22 cellular contexts compared by ENCODE assay signal in the genomic region with DNA sequence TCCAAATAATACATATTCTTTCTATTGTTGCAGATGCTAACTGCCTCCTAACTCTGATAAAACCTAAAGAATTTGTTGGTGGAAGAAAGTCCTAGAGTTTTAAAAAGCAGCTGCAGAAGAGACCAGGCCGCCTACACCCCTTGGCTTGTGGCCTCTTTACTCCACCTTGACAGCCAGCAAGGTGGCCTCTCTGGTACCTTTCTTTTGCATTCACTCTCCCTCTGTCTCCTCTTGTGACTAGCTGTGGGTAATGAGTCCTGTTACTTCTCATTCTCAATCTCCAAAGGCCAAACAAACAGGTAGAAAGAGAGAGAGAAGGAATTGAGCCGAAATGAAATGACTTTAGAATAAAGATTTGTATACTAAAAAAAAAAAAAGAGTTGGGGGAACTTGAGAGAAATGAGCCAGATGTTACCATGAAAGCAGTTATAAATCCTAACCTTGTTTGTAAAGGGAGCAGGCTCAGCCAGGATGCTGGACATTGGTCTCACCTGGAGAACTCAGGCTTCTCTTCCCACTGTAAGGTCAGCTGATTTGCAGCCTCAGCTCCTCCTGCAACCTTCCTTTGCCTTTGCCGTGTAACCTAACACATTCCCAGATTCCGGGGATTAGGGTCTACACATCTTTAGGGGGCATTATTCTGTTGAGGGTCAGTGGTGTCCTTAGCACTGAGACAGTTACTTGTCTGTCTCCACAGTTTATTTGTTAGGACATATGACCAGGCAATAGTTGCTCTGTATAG.
A peak's percentile ranks its signal among the peaks of the same experiment; 100 is the strongest.
DNase-seq lines count a peak whose midpoint lies in the region; ATAC-seq, FAIRE-seq and TF ChIP-seq lines count a peak whose summit lies in the region.
"Had no signal": no experiment of that assay in that cellular context is flagged by ENCODE, and none has a peak within 500 bp of the region (broad histone marks: within the 10 kb centered on the region; RNA-seq: fewer than 3 reads in every experiment).

No MANE protein-coding gene starts in this region.

- no peak overlapping the region for H3K4me2 ChIP-seq in A549
- H3K4me2 ChIP-seq in hepatocyte: no peak overlapping the region

- no peaks in the 10 kb centered on the region for H3K36me3 ChIP-seq in Panc1 (ENCODE audit: control insufficient read depth, insufficient read depth, low read length)
- H3K36me3 ChIP-seq in hepatocyte (replicated peaks; ENCODE audit: insufficient read depth, low read depth): no peaks in the 10 kb centered on the region
- H3K36me3 ChIP-seq in BE2C: no peaks in the 10 kb centered on the region
- H3K36me3 ChIP-seq: adrenal gland, tibial nerve had no signal

- peaks cover 5% of the 10 kb centered on the region for H3K9me3 Mint-ChIP-seq in activated CD4-positive, alpha-beta T cell treated with anti-CD3 and anti-CD28 coated beads for 36 hours (ENCODE audit: low read depth)
- H3K9me3 Mint-ChIP-seq in type B pancreatic cell (no peaks in the 10 kb centered on the region), T-cell (no peaks in the 10 kb centered on the region)

- POLR2A ChIA-PET in activated CD4-positive, alpha-beta T cell treated with anti-CD3 and anti-CD28 coated beads for 36 hours (lab: Charles Lee): interaction anchor here (1.0 kb wide), 1 partner anchor 163 kb away, joined by 3 read pairs; no protein-coding TSS in a partner anchor
- POLR2A ChIA-PET in A549 (lab: Yijun Ruan, JAX): interaction anchor here (1.1 kb wide), 1 partner anchor 50 kb away, joined by 3 read pairs; no protein-coding TSS in a partner anchor
- POLR2A ChIA-PET in Panc1 (lab: Charles Lee): interaction anchor here (0.7 kb wide), 2 partner anchors 77 to 185 kb away, joined by 3 to 6 read pairs; no protein-coding TSS in a partner anchor
- POLR2A ChIA-PET in T-cell (lab: Charles Lee): no interaction called here

- no peak overlapping the region for H2AFZ ChIP-seq in hepatocyte

- TF ChIP-seq CTCF in A549 (IDR thresholded peaks at IDR 0.05): no peak
- no peak for TF ChIP-seq CTCF in Panc1 (IDR thresholded peaks at IDR 0.05)
- TF ChIP-seq CTCF in hepatocyte (IDR thresholded peaks at IDR 0.05; ENCODE audit: poor library complexity): no peak
- no peak for TF ChIP-seq CTCF in type B pancreatic cell (conservative IDR thresholded peaks at IDR 0.05)
- TF ChIP-seq CTCF in BE2C (IDR thresholded peaks at IDR 0.05; ENCODE audit: low read depth, low read length): no peak

- CTCF ChIA-PET in activated CD4-positive, alpha-beta T cell treated with anti-CD3 and anti-CD28 coated beads for 36 hours (lab: Charles Lee): interaction anchor here (0.7 to 1.3 kb wide), 2 partner anchors 304 to 669 kb away, joined by 3 read pairs; no protein-coding TSS in a partner anchor
- CTCF ChIA-PET in A549 (lab: Yijun Ruan, JAX): interaction anchor here (0.6 to 2.8 kb wide), 3 partner anchors 50 to 1030 kb away, joined by 4 to 10 read pairs (median 5); no protein-coding TSS in a partner anchor
- CTCF ChIA-PET in Panc1 (lab: Charles Lee): no interaction called here
- CTCF ChIA-PET in T-cell (lab: Charles Lee): no interaction called here

- DNase-seq in activated CD4-positive, alpha-beta T cell treated with anti-CD3 and anti-CD28 coated beads for 36 hours: no peak
- DNase-seq in activated CD4-positive, alpha-beta T cell treated with anti-CD3 and anti-CD28 coated beads, Interleukin-2, amount 50 U/mL, for 4 hours: no peak
- no peak for DNase-seq in A549 (ENCODE audit: low read depth in 1 of 2, low spot score in 1 of 2)
- no peak for DNase-seq in Panc1 (ENCODE audit: low read depth, low spot score)
- no peak for DNase-seq in hepatocyte (ENCODE audit: low spot score)
- no peak for DNase-seq in type B pancreatic cell (ENCODE audit: extremely low spot score, unreplicated experiment)
- no peak for DNase-seq in BE2C
- no peak for DNase-seq in T-cell
- DNase-seq: activated CD4-positive, alpha-beta T cell treated with anti-CD3 and anti-CD28 coated beads, Interleukin-2, amount 50 U/mL, for 48 hours; GOT3; mammary epithelial cell; NCI-H1105; NCI-H2029; right cardiac atrium; SHP77 treated with DMSO at 0.1 percent for 48 hours; stimulated activated CD4-positive, alpha-beta T cell treated with anti-CD3 and anti-CD28 coated beads, Interleukin-12 subunit alpha, Interleukin-12 subunit beta, amount 100 ng/mL, for 4 hours; stimulated activated CD4-positive, alpha-beta T cell treated with anti-CD3 and anti-CD28 coated beads, Interleukin-4, amount 100 ng/mL, for 4 hours; stimulated activated naive CD8-positive, alpha-beta T cell treated with anti-CD3 and anti-CD28 coated beads, Interleukin-15, amount 100 ng/mL, for 72 hours; SW 1271 had no signal

- H3K79me2 ChIP-seq in hepatocyte: no peaks in the 10 kb centered on the region

- BruUV-seq in Panc1 (replicated peaks; lab: Mats Ljungman, UMichigan): no TSS peak

- peak overlapping the region; percentile 29 for H3K27ac Mint-ChIP-seq in activated CD4-positive, alpha-beta T cell treated with anti-CD3 and anti-CD28 coated beads for 36 hours
- H3K27ac Mint-ChIP-seq in type B pancreatic cell (no peak overlapping the region), T-cell (peak overlapping the region in 1 of 2 donors; percentile 53)

- peaks cover 3% of the 10 kb centered on the region for H3K36me3 Mint-ChIP-seq in activated CD4-positive, alpha-beta T cell treated with anti-CD3 and anti-CD28 coated beads for 36 hours (ENCODE audit: low read depth)
- H3K36me3 Mint-ChIP-seq in type B pancreatic cell (no peaks in the 10 kb centered on the region), T-cell (no peaks in the 10 kb centered on the region)

- TF ChIP-seq EP300 in A549 (IDR thresholded peaks at IDR 0.05): no peak

- H4K20me1 ChIP-seq in hepatocyte (ENCODE audit: insufficient read depth, poor library complexity, severe bottlenecking): no peaks in the 10 kb centered on the region

- H3K4me3 ChIP-seq in A549 (no peak overlapping the region), Panc1 (ENCODE audit: low read depth in 2 of 2, low read length in 2 of 2) (no peak overlapping the region), hepatocyte (no peak overlapping the region), BE2C (ENCODE audit: low read depth, low read length) (no peak overlapping the region)
- H3K4me3 ChIP-seq: adrenal gland, tibial nerve had no signal

- H3K27me3 Mint-ChIP-seq in activated CD4-positive, alpha-beta T cell treated with anti-CD3 and anti-CD28 coated beads for 36 hours: peaks cover 1% of the 10 kb centered on the region
- H3K27me3 Mint-ChIP-seq in type B pancreatic cell (no peaks in the 10 kb centered on the region), T-cell (no peaks in the 10 kb centered on the region)
- H3K27me3 Mint-ChIP-seq: stimulated activated naive CD8-positive, alpha-beta T cell treated with anti-CD3 and anti-CD28 coated beads, Interleukin-15, amount 100 ng/mL, for 72 hours had no signal

- no peak for TF ChIP-seq POLR2A in A549 (IDR thresholded peaks at IDR 0.05; ENCODE audit: low read length)

- peaks cover 44% of the 10 kb centered on the region for H3K4me1 Mint-ChIP-seq in activated CD4-positive, alpha-beta T cell treated with anti-CD3 and anti-CD28 coated beads for 36 hours
- H3K4me1 Mint-ChIP-seq in type B pancreatic cell (ENCODE audit: unreplicated experiment) (peaks cover 37% of the 10 kb centered on the region), T-cell (peaks cover 41 to 42% (median 41%) of the 10 kb centered on the region in 3 donors)

- peaks cover 10% of the 10 kb centered on the region; the same call in 2 of the 3 replicates for H3K9me3 ChIP-seq in A549
- H3K9me3 ChIP-seq in Panc1 (ENCODE audit: control insufficient read depth, insufficient read depth, low read depth, low read length): peaks cover 8% of the 10 kb centered on the region; the same call in 1 of the 2 replicates
- H3K9me3 ChIP-seq in hepatocyte (ENCODE audit: low read depth): no peaks in the 10 kb centered on the region
- H3K9me3 ChIP-seq in BE2C: no peaks in the 10 kb centered on the region
- H3K9me3 ChIP-seq: adrenal gland, tibial nerve had no signal

- no peak for ATAC-seq in activated CD4-positive, alpha-beta T cell treated with anti-CD3 and anti-CD28 coated beads for 36 hours
- no peak for ATAC-seq in A549
- no peak for ATAC-seq in Panc1
- no peak for ATAC-seq in T-cell (replicated peaks in 1 of 4)
- ATAC-seq: right cardiac atrium; stimulated activated naive CD8-positive, alpha-beta T cell treated with anti-CD3 and anti-CD28 coated beads, Interleukin-15, amount 100 ng/mL, for 72 hours had no signal

- no peaks in the 10 kb centered on the region for H3K9me2 ChIP-seq in hepatocyte (replicated peaks; ENCODE audit: insufficient read depth)

- H3K27ac ChIP-seq in A549 (peak overlapping the region; percentile 33 to 65; a peak in 3 of 6 replicates), Panc1 (ENCODE audit: low read length) (peak overlapping the region; percentile 99), hepatocyte (peak overlapping the region; percentile 36)
- H3K27ac ChIP-seq: tibial nerve had no signal

- in situ Hi-C loops in Panc1 (cut with HindIII; ENCODE audit: low pct_unique_long_range_greater_than_20kb, low sequenced_read_pairs): no loop called here

- H3K4me1 ChIP-seq in A549 (peaks cover 18% of the 10 kb centered on the region), Panc1 (ENCODE audit: control insufficient read depth, insufficient read depth, low read length) (peaks cover 38% of the 10 kb centered on the region), hepatocyte (ENCODE audit: insufficient read depth) (peaks cover 25% of the 10 kb centered on the region), BE2C (peaks cover 20% of the 10 kb centered on the region)

- no peaks in the 10 kb centered on the region for H3K27me3 ChIP-seq in Panc1 (ENCODE audit: control insufficient read depth, insufficient read depth, low read length)
- H3K27me3 ChIP-seq in hepatocyte: no peaks in the 10 kb centered on the region
- H3K27me3 ChIP-seq in BE2C: no peaks in the 10 kb centered on the region

- no peak for FAIRE-seq in A549 (lab: Jason Lieb, UNC)
- FAIRE-seq: colon had no signal

- H3K4me3 Mint-ChIP-seq in activated CD4-positive, alpha-beta T cell treated with anti-CD3 and anti-CD28 coated beads for 36 hours: no peak overlapping the region
- H3K4me3 Mint-ChIP-seq in type B pancreatic cell (no peak overlapping the region), T-cell (no peak overlapping the region)
- H3K4me3 Mint-ChIP-seq: stimulated activated naive CD8-positive, alpha-beta T cell treated with anti-CD3 and anti-CD28 coated beads, Interleukin-15, amount 100 ng/mL, for 72 hours had no signal

- intact Hi-C loops in activated CD4-positive, alpha-beta T cell treated with anti-CD3 and anti-CD28 coated beads for 36 hours (cut with DNase I, micrococcal nuclease): loop anchor here (2.0 to 5.0 kb wide), 7 partner anchors 153 to 309 kb away; no protein-coding TSS in a partner anchor
- intact Hi-C loops in Panc1 (cut with micrococcal nuclease; ENCODE audit: unreplicated experiment): no loop called here

- whole genome bisulfite sequencing in A549 (ENCODE audit: missing lambda C conversion rate): 94% methylated on average over 4 of the region's 4 CpGs
- 92% methylated on average over 4 of the region's 4 CpGs for WGBS in hepatocyte (ENCODE audit: low lambda C conversion rate, missing lambda C conversion rate)

- TF ChIP-seq RAD21 in A549 (conservative IDR thresholded peaks at IDR 0.05 in 1 of 2, IDR thresholded peaks at IDR 0.05 in 1 of 2): no peak

TF ChIP-seq in A549, 52 proteins besides CTCF, POLR2A, EP300 and RAD21 (continues in another document):
- no peak for TF ChIP-seq SMC3 (IDR thresholded peaks at IDR 0.05)
- no peak for TF ChIP-seq EHF (CRISPR knock-in tag; IDR thresholded peaks at IDR 0.05)

Comparison
In these comparisons a context has a peak if more than half of its experiments do, and no peak if none do; other contexts are left out.
1. H3K27ac ChIP-seq: peak in every context shown above with its lines; median percentile 99 in Panc1; 49 in A549; 36 in hepatocyte.
2. CTCF ChIA-PET loops: an anchor here in activated CD4-positive, alpha-beta T cell treated with anti-CD3 and anti-CD28 coated beads for 36 hours (0.7 to 1.3 kb wide) and A549 (0.6 to 2.8 kb wide); none called in Panc1 and T-cell.
3. POLR2A ChIA-PET loops: an anchor here in activated CD4-positive, alpha-beta T cell treated with anti-CD3 and anti-CD28 coated beads for 36 hours (1.0 kb wide), A549 (1.1 kb wide) and Panc1 (0.7 kb wide); none called in T-cell.